17 cellular contexts compared by ENCODE assay signal in genomic region chr2:239574054-239574433, GRCh38.
"Had no signal": no experiment of that assay in that cellular context is flagged by ENCODE, and none has a peak within 500 bp of the region (broad histone marks: within the 10 kb centered on the region; RNA-seq: fewer than 3 reads in every experiment).

No MANE protein-coding gene starts in this region.

- H3K27ac ChIP-seq: epithelial cell of prostate, esophagus muscularis mucosa, left ventricle myocardium inferior, ovary, testis, tibial nerve had no signal

- DNase-seq: central memory CD4-positive, alpha-beta T cell; effector memory CD8-positive, alpha-beta T cell; left cardiac atrium; left ventricle myocardium inferior; mesenchymal stem cell; naive B cell; right cardiac atrium; stimulated activated CD4-positive, alpha-beta T cell treated with anti-CD3 and anti-CD28 coated beads, Interleukin-2, amount 100 ng/mL, for 24 hours; stimulated activated CD4-positive, alpha-beta T cell treated with anti-CD3 and anti-CD28 coated beads, Interleukin-4, amount 100 ng/mL, for 4 hours; stimulated activated naive B cell treated with anti-CD40 and anti-IgM and Interleukin-4, amounts not matched to agents 10 μg/mL and 1 μg/mL and 100 μg/mL, for 72 hours; stimulated activated naive CD8-positive, alpha-beta T cell treated with anti-CD3 and anti-CD28 coated beads, Interleukin-15, amount 100 ng/mL, for 72 hours; testis had no signal

- H3K9me3 ChIP-seq: left ventricle myocardium inferior, ovary, testis had no signal

- H3K36me3 ChIP-seq: esophagus muscularis mucosa, left ventricle myocardium inferior, ovary, tibial nerve had no signal

- ATAC-seq: effector memory CD8-positive, alpha-beta T cell; right cardiac atrium; stimulated activated naive B cell treated with anti-CD40 and anti-IgM and Interleukin-4, amounts not matched to agents 10 μg/mL and 1 μg/mL and 100 μg/mL, for 72 hours; stimulated activated naive CD8-positive, alpha-beta T cell treated with anti-CD3 and anti-CD28 coated beads, Interleukin-15, amount 100 ng/mL, for 72 hours had no signal

- H3K4me1 ChIP-seq: left ventricle myocardium inferior had no signal

- H3K4me3 ChIP-seq: esophagus muscularis mucosa, left ventricle myocardium inferior, lung, ovary, testis, tibial nerve had no signal

- H3K27me3 ChIP-seq: ovary, testis, tibial nerve had no signal
